Comparison of ENCODE assay signal across 26 cellular contexts in the genomic region with DNA sequence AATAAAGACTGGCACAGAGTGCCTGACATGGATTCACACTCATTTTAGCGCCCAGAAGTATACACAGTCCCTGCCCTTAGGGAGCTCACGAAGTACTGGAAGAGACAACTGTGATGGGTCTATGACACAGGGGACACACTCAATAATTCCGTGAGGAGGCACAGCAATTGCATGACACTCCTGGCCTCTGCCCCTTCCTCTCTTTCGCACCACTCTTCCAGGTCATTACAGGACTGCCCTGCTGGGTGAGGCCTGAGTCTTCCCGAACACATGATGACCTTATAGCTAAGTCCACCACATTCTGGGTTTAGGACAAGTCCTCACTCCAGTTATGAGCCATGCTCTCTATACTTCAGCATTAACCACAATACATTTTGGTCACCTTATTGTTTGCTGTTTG.
"Had no signal": no experiment of that assay in that cellular context is flagged by ENCODE, and none has a peak within 500 bp of the region (broad histone marks: within the 10 kb centered on the region; RNA-seq: fewer than 3 reads in every experiment).

No MANE protein-coding gene starts in this region.

- H3K4me3 Mint-ChIP-seq: activated CD4-positive, alpha-beta T cell treated with anti-CD3 and anti-CD28 coated beads, Interleukin-2, amount 10 ng/mL, durations not matched to agents 7 days and 5 days; activated CD8-positive, alpha-beta T cell treated with anti-CD3 and anti-CD28 coated beads for 36 hours; activated T-cell treated with anti-CD3 and anti-CD28 coated beads, Interleukin-2, amount 50 U/mL, for 4 hours; activated T-helper 17 cell treated with anti-CD3 and anti-CD28 coated beads, Interleukin-2, amount 50 U/mL, for 72 hours; naive thymus-derived CD4-positive, alpha-beta T cell; neural crest cell; T-helper 17 cell had no signal

- ATAC-seq: activated CD8-positive, alpha-beta T cell treated with anti-CD3 and anti-CD28 coated beads for 36 hours; activated T-cell treated with anti-CD3 and anti-CD28 coated beads, Interleukin-2, amount 50 U/mL, for 4 hours; activated T-helper 17 cell treated with anti-CD3 and anti-CD28 coated beads, Interleukin-2, amount 50 U/mL, for 72 hours; esophagus mucosa; left lung; naive thymus-derived CD4-positive, alpha-beta T cell; pancreas; psoas muscle; stimulated activated naive CD8-positive, alpha-beta T cell treated with anti-CD3 and anti-CD28 coated beads, Interleukin-15, Interleukin-2, amounts not matched to agents 100 U/mL and 50 U/mL, for 24 hours; T-helper 17 cell; upper lobe of right lung had no signal

- H3K4me3 ChIP-seq: breast epithelium, left lung, lung, pancreas, psoas muscle, tibial artery, upper lobe of right lung had no signal

- H3K4me1 ChIP-seq: pancreas, psoas muscle had no signal

- H3K27ac ChIP-seq: breast epithelium, pancreas, psoas muscle, tibial artery, upper lobe of right lung had no signal

- H3K9me3 Mint-ChIP-seq: activated CD8-positive, alpha-beta T cell treated with anti-CD3 and anti-CD28 coated beads for 36 hours; activated T-cell treated with anti-CD3 and anti-CD28 coated beads, Interleukin-2, amount 50 U/mL, for 4 hours; activated T-helper 17 cell treated with anti-CD3 and anti-CD28 coated beads, Interleukin-2, amount 50 U/mL, for 72 hours had no signal

- DNase-seq: activated CD4-positive, alpha-beta T cell treated with anti-CD3 and anti-CD28 coated beads for 1 hour; activated CD4-positive, alpha-beta T cell treated with anti-CD3 and anti-CD28 coated beads, Interleukin-2, amount 10 ng/mL, durations not matched to agents 7 days and 5 days; activated CD8-positive, alpha-beta T cell treated with anti-CD3 and anti-CD28 coated beads for 36 hours; activated gamma-delta T cell treated with Interleukin-2 at 50 U/mL for 16 hours; activated naive CD4-positive, alpha-beta T cell treated with anti-CD3 and anti-CD28 coated beads, Interleukin-2, amount 50 U/mL, for 16 hours; activated T-cell treated with anti-CD3 and anti-CD28 coated beads, Interleukin-2, amount 50 U/mL, for 4 hours; amniotic stem cell; central memory CD4-positive, alpha-beta T cell; head of caudate nucleus; left lung; naive thymus-derived CD4-positive, alpha-beta T cell; nucleus accumbens; pancreas; psoas muscle; stimulated activated CD4-positive, alpha-beta T cell treated with anti-CD3 and anti-CD28 coated beads, Interleukin-2, amount 100 ng/mL, for 48 hours; stimulated activated naive CD8-positive, alpha-beta T cell treated with anti-CD3 and anti-CD28 coated beads, Interleukin-15, Interleukin-2, amounts not matched to agents 100 U/mL and 50 U/mL, for 24 hours; SW 1271; T-helper 17 cell; T1000; tibial artery; upper lobe of right lung had no signal

- H3K27ac Mint-ChIP-seq: activated CD4-positive, alpha-beta T cell treated with anti-CD3 and anti-CD28 coated beads, Interleukin-2, amount 10 ng/mL, durations not matched to agents 7 days and 5 days; activated CD8-positive, alpha-beta T cell treated with anti-CD3 and anti-CD28 coated beads for 36 hours; activated T-helper 17 cell treated with anti-CD3 and anti-CD28 coated beads, Interleukin-2, amount 50 U/mL, for 72 hours; naive thymus-derived CD4-positive, alpha-beta T cell; T-helper 17 cell had no signal

- H3K36me3 Mint-ChIP-seq: naive thymus-derived CD4-positive, alpha-beta T cell had no signal

- H3K27me3 ChIP-seq: breast epithelium, left lung, pancreas, tibial artery, upper lobe of right lung had no signal

- H3K36me3 ChIP-seq: breast epithelium, left lung, pancreas, tibial artery, upper lobe of right lung had no signal

- H3K27me3 Mint-ChIP-seq: activated CD4-positive, alpha-beta T cell treated with anti-CD3 and anti-CD28 coated beads, Interleukin-2, amount 10 ng/mL, durations not matched to agents 7 days and 5 days; activated CD8-positive, alpha-beta T cell treated with anti-CD3 and anti-CD28 coated beads for 36 hours; activated T-helper 17 cell treated with anti-CD3 and anti-CD28 coated beads, Interleukin-2, amount 50 U/mL, for 72 hours had no signal

- H3K9me3 ChIP-seq: breast epithelium, left lung, pancreas, psoas muscle, tibial artery, upper lobe of right lung had no signal
